In genomic region chr6:53854843-53855567, GRCh38 we compare ENCODE assay signal across 9 cellular contexts.
DNase-seq lines count a peak whose midpoint lies in the region; ATAC-seq and TF ChIP-seq lines count a peak whose summit lies in the region.
"Had no signal": no experiment of that assay in that cellular context is flagged by ENCODE, and none has a peak within 500 bp of the region (broad histone marks: within the 10 kb centered on the region; RNA-seq: fewer than 3 reads in every experiment).

No MANE protein-coding gene starts in this region.

- no peak overlapping the region for H3K27ac ChIP-seq in PC-3 (ENCODE audit: low read length)

- H3K4me2 ChIP-seq in PC-3 (ENCODE audit: low read length) = no peak overlapping the region

- no peak for DNase-seq in stimulated activated naive CD8-positive, alpha-beta T cell treated with anti-CD3 and anti-CD28 coated beads, Interleukin-15, amount 100 ng/mL, for 72 hours
- no peak for DNase-seq in stimulated activated naive CD8-positive, alpha-beta T cell treated with anti-CD3 and anti-CD28 coated beads, Interleukin-15, Interleukin-2, amounts not matched to agents 100 U/mL and 50 U/mL, for 24 hours
- DNase-seq in PC-3 = no peak
- no peak for DNase-seq in NCI-H2227 (lab: John Stamatoyannopoulos, UW; ENCODE audit: unreplicated experiment)
- no peak for DNase-seq in 8988T
- DNase-seq in midbrain (lab: John Stamatoyannopoulos, UW) = no peak
- DNase-seq: NCI-H1436 treated with DMSO at 0.1 percent for 48 hours had no signal

- no peaks in the 10 kb centered on the region for H3K9me3 ChIP-seq in PC-3 (ENCODE audit: low read length)

- TF ChIP-seq CTCF in PC-3 (conservative IDR thresholded peaks at IDR 0.05; ENCODE audit: low read depth, low read length) = no peak

- peaks cover 9% of the 10 kb centered on the region for H3K4me1 Mint-ChIP-seq in stimulated activated naive CD8-positive, alpha-beta T cell treated with anti-CD3 and anti-CD28 coated beads, Interleukin-15, amount 100 ng/mL, for 72 hours
- peaks cover 12% of the 10 kb centered on the region for H3K4me1 Mint-ChIP-seq in activated T-helper 17 cell treated with anti-CD3 and anti-CD28 coated beads, Interleukin-2, amount 50 U/mL, for 72 hours

- H3K27me3 ChIP-seq in PC-3 (ENCODE audit: low read length) = no peaks in the 10 kb centered on the region

- peak overlapping the region in 1 of 2 donors; percentile 5 for H3K27ac Mint-ChIP-seq in stimulated activated naive CD8-positive, alpha-beta T cell treated with anti-CD3 and anti-CD28 coated beads, Interleukin-15, amount 100 ng/mL, for 72 hours
- peak overlapping the region; percentile 78 for H3K27ac Mint-ChIP-seq in activated T-helper 17 cell treated with anti-CD3 and anti-CD28 coated beads, Interleukin-2, amount 50 U/mL, for 72 hours

- H3K9me3 Mint-ChIP-seq in stimulated activated naive CD8-positive, alpha-beta T cell treated with anti-CD3 and anti-CD28 coated beads, Interleukin-15, amount 100 ng/mL, for 72 hours = peaks cover 0 to 4% of the 10 kb centered on the region in 2 donors
- H3K9me3 Mint-ChIP-seq in activated T-helper 17 cell treated with anti-CD3 and anti-CD28 coated beads, Interleukin-2, amount 50 U/mL, for 72 hours = no peaks in the 10 kb centered on the region

- H3K9ac ChIP-seq in PC-3 (ENCODE audit: low read length) = no peak overlapping the region

- no peaks in the 10 kb centered on the region for H3K27me3 Mint-ChIP-seq in stimulated activated naive CD8-positive, alpha-beta T cell treated with anti-CD3 and anti-CD28 coated beads, Interleukin-15, amount 100 ng/mL, for 72 hours
- H3K27me3 Mint-ChIP-seq in activated T-helper 17 cell treated with anti-CD3 and anti-CD28 coated beads, Interleukin-2, amount 50 U/mL, for 72 hours = no peaks in the 10 kb centered on the region

- no peak overlapping the region for H2AFZ ChIP-seq in PC-3 (ENCODE audit: low read length)

- ATAC-seq in stimulated activated naive CD8-positive, alpha-beta T cell treated with anti-CD3 and anti-CD28 coated beads, Interleukin-15, amount 100 ng/mL, for 72 hours = peak; percentile 70
- ATAC-seq in stimulated activated naive CD8-positive, alpha-beta T cell treated with anti-CD3 and anti-CD28 coated beads, Interleukin-15, Interleukin-2, amounts not matched to agents 100 U/mL and 50 U/mL, for 24 hours = no peak
- ATAC-seq in HG03064 (IDR thresholded peaks at IDR 0.05; ENCODE audit: low read depth, unreplicated experiment) = peak; percentile 84
- peak; percentile 95 for ATAC-seq in activated T-helper 17 cell treated with anti-CD3 and anti-CD28 coated beads, Interleukin-2, amount 50 U/mL, for 72 hours (replicated peaks)
- no peak for ATAC-seq in PC-3

- no peaks in the 10 kb centered on the region for H3K9me2 ChIP-seq in PC-3 (replicated peaks; ENCODE audit: low read length)

- H3K4me3 Mint-ChIP-seq in stimulated activated naive CD8-positive, alpha-beta T cell treated with anti-CD3 and anti-CD28 coated beads, Interleukin-15, amount 100 ng/mL, for 72 hours = no peak overlapping the region
- peak overlapping the region; percentile 25 for H3K4me3 Mint-ChIP-seq in activated T-helper 17 cell treated with anti-CD3 and anti-CD28 coated beads, Interleukin-2, amount 50 U/mL, for 72 hours

- peaks cover 11% of the 10 kb centered on the region; the same call in 1 of the 2 replicates for H3K79me2 ChIP-seq in PC-3 (ENCODE audit: low read length)

- intact Hi-C loops in PC-3 (cut with micrococcal nuclease) = no loop called here

- H3K4me1 ChIP-seq in PC-3 (ENCODE audit: insufficient read depth, low read length) = no peaks in the 10 kb centered on the region

- H4K20me1 ChIP-seq in PC-3 (ENCODE audit: low read length) = no peaks in the 10 kb centered on the region

- CTCF ChIA-PET in PC-3 (lab: Charles Lee) = no interaction called here

- H3K4me3 ChIP-seq in PC-3 (ENCODE audit: low read length) = no peak overlapping the region

- H3K36me3 ChIP-seq in PC-3 (ENCODE audit: low read depth, low read length) = no peaks in the 10 kb centered on the region

- no peaks in the 10 kb centered on the region for H3F3A ChIP-seq in PC-3 (ENCODE audit: low read length, unreplicated experiment)

- H3K36me3 Mint-ChIP-seq in activated T-helper 17 cell treated with anti-CD3 and anti-CD28 coated beads, Interleukin-2, amount 50 U/mL, for 72 hours (ENCODE audit: low read depth) = no peaks in the 10 kb centered on the region

- POLR2A ChIA-PET in PC-3 (lab: Charles Lee; ENCODE audit: unreplicated experiment) = no interaction called here

- no TSS peak for BruUV-seq in PC-3 (replicated peaks; lab: Mats Ljungman, UMichigan)

Comparison
In these comparisons a context has a peak if more than half of its experiments do, and no peak if none do; other contexts are left out.
1. ATAC-seq: peak in stimulated activated naive CD8-positive, alpha-beta T cell treated with anti-CD3 and anti-CD28 coated beads, Interleukin-15, amount 100 ng/mL, for 72 hours (single experiment), HG03064 (single experiment) and activated T-helper 17 cell treated with anti-CD3 and anti-CD28 coated beads, Interleukin-2, amount 50 U/mL, for 72 hours (single experiment); none in stimulated activated naive CD8-positive, alpha-beta T cell treated with anti-CD3 and anti-CD28 coated beads, Interleukin-15, Interleukin-2, amounts not matched to agents 100 U/mL and 50 U/mL, for 24 hours (single experiment) and PC-3 (single experiment).